In genomic region chr3:34022147-34022546, GRCh38 we compare ENCODE assay signal across 21 cellular contexts.
"Had no signal": no experiment of that assay in that cellular context is flagged by ENCODE, and none has a peak within 500 bp of the region (broad histone marks: within the 10 kb centered on the region; RNA-seq: fewer than 3 reads in every experiment).

No MANE protein-coding gene starts in this region.

- H3K27ac Mint-ChIP-seq: nephron progenitor cell; stimulated activated naive B cell treated with anti-CD40 and anti-IgM and Interleukin-4, amounts not matched to agents 10 μg/mL and 1 μg/mL and 100 μg/mL, for 72 hours; stimulated activated naive CD8-positive, alpha-beta T cell treated with anti-CD3 and anti-CD28 coated beads, Interleukin-15, amount 100 ng/mL, for 72 hours had no signal

- ATAC-seq: gastroesophageal sphincter; left lung; lower lobe of right lung; psoas muscle; right lobe of liver; stimulated activated naive B cell treated with anti-CD40 and anti-IgM and Interleukin-4, amounts not matched to agents 10 μg/mL and 1 μg/mL and 100 μg/mL, for 72 hours; stimulated activated naive CD8-positive, alpha-beta T cell treated with anti-CD3 and anti-CD28 coated beads, Interleukin-15, amount 100 ng/mL, for 72 hours had no signal

- H3K4me3 Mint-ChIP-seq: nephron progenitor cell; stimulated activated naive CD8-positive, alpha-beta T cell treated with anti-CD3 and anti-CD28 coated beads, Interleukin-15, amount 100 ng/mL, for 72 hours had no signal

- H3K9me3 Mint-ChIP-seq: nephron progenitor cell; stimulated activated naive B cell treated with anti-CD40 and anti-IgM and Interleukin-4, amounts not matched to agents 10 μg/mL and 1 μg/mL and 100 μg/mL, for 72 hours; stimulated activated naive CD8-positive, alpha-beta T cell treated with anti-CD3 and anti-CD28 coated beads, Interleukin-15, amount 100 ng/mL, for 72 hours had no signal

- H3K36me3 Mint-ChIP-seq: stimulated activated naive B cell treated with anti-CD40 and anti-IgM and Interleukin-4, amounts not matched to agents 10 μg/mL and 1 μg/mL and 100 μg/mL, for 72 hours had no signal

- H3K27ac ChIP-seq: colonic mucosa, esophagus squamous epithelium, gastroesophageal sphincter, left lung, lower lobe of right lung, neutrophil, psoas muscle, right lobe of liver, testis, transverse colon had no signal

- H3K4me1 ChIP-seq: colonic mucosa, esophagus squamous epithelium, gastroesophageal sphincter, lower lobe of right lung, psoas muscle, right lobe of liver, testis, transverse colon had no signal

- H3K27me3 Mint-ChIP-seq: stimulated activated naive CD8-positive, alpha-beta T cell treated with anti-CD3 and anti-CD28 coated beads, Interleukin-15, amount 100 ng/mL, for 72 hours had no signal

- H3K4me3 ChIP-seq: colonic mucosa, esophagus squamous epithelium, gastroesophageal sphincter, left lung, lower lobe of right lung, psoas muscle, right lobe of liver, testis, transverse colon had no signal

- H3K9me3 ChIP-seq: colonic mucosa, esophagus squamous epithelium, gastroesophageal sphincter, left lung, lower lobe of right lung, neutrophil, psoas muscle, right lobe of liver, testis, transverse colon had no signal

- H3K36me3 ChIP-seq: colonic mucosa, esophagus squamous epithelium, gastroesophageal sphincter, left lung, lower lobe of right lung, neutrophil, right lobe of liver, transverse colon had no signal

- H3K27me3 ChIP-seq: colonic mucosa, esophagus squamous epithelium, gastroesophageal sphincter, left lung, neutrophil, right lobe of liver, testis, transverse colon had no signal

- DNase-seq: colonic mucosa; dermis blood vessel endothelial cell; esophagus squamous epithelium; foreskin fibroblast; glutamatergic neuron; islet precursor cell; left lung; lower lobe of right lung; mesenchymal stem cell; midbrain; nephron progenitor cell; psoas muscle; retina; right lobe of liver; stimulated activated CD4-positive, alpha-beta T cell treated with anti-CD3 and anti-CD28 coated beads, Interleukin-4, amount 100 ng/mL, for 1 hour; stimulated activated naive B cell treated with anti-CD40 and anti-IgM and Interleukin-4, amounts not matched to agents 10 μg/mL and 1 μg/mL and 100 μg/mL, for 72 hours; stimulated activated naive CD8-positive, alpha-beta T cell treated with anti-CD3 and anti-CD28 coated beads, Interleukin-15, amount 100 ng/mL, for 72 hours; testis; transverse colon had no signal
